In the genomic region with DNA sequence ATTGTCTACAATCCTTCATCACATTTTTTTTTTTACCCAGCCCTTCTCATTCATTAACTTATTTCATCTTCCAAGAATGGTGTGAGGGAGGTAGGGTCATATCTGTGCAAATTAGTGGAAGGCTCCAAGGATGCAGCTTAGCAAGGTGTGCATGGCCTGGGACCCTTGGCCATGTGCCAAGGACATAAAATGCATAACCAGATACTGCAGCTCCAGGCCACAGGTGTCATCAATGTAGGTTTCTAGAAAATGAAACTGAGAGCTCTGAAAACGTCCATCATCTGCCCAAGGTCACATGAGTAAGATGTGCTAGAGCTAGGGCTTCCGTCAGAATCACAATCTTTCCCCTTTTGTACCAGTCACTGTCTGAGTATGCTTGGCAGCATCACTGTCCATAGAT, we compare ENCODE assay signal across 32 cellular contexts. TPM values are rescaled to one million over a fixed set of nuclear protein-coding genes. Genes with fewer than 3 reads are reported as not detected.
DNase-seq lines count a peak whose midpoint lies in the region; ATAC-seq, FAIRE-seq and TF ChIP-seq lines count a peak whose summit lies in the region.
"Had no signal": no experiment of that assay in that cellular context is flagged by ENCODE, and none has a peak within 500 bp of the region (broad histone marks: within the 10 kb centered on the region; RNA-seq: fewer than 3 reads in every experiment).

No MANE protein-coding gene starts in this region.

- no peak overlapping the region for H4K5ac ChIP-seq in IMR-90 (ENCODE audit: low read depth, low read length)

- H2BK20ac ChIP-seq in IMR-90 (ENCODE audit: low read depth, low read length): no peak overlapping the region

- H3K9ac ChIP-seq in IMR-90 (ENCODE audit: low read depth, low read length): no peak overlapping the region
- no peak overlapping the region for H3K9ac ChIP-seq in kidney (ENCODE audit: low read length in 2 of 2)

- dilution Hi-C loops in IMR-90 (cut with HindIII; ENCODE audit: low sequenced_read_pairs, unreplicated experiment): no loop called here

- DNase-seq in NCI-H510A treated with DMSO at 0.1 percent for 48 hours (lab: John Stamatoyannopoulos, UW): peak; percentile 47
- DNase-seq in NCI-H510A (lab: John Stamatoyannopoulos, UW): no peak
- DNase-seq in IMR-90: no peak
- DNase-seq in pons (ENCODE audit: low spot score): peak; percentile 1
- DNase-seq in kidney: no peak
- DNase-seq in effector CD4-positive, alpha-beta T cell: no peak
- DNase-seq: activated CD4-positive, alpha-beta T cell treated with anti-CD3 and anti-CD28 coated beads for 4 hours; activated CD8-positive, alpha-beta memory T cell treated with anti-CD3 and anti-CD28 coated beads for 24 hours; activated naive CD4-positive, alpha-beta T cell treated with Interleukin-2 at 50 U/mL for 16 hours; activated T-cell treated with anti-CD3 and anti-CD28 coated beads, Interleukin-2, amount 50 U/mL, for 4 hours; amygdala; CD8-positive, alpha-beta T cell; effector memory CD4-positive, alpha-beta T cell; foreskin keratinocyte; immature natural killer cell; left ventricle myocardium superior; naive B cell; NCI-H1092 treated with DMSO at 0.1 percent for 48 hours; NCI-H2081; NCI-H446 treated with DMSO at 0.1 percent for 48 hours; stimulated activated CD4-positive, alpha-beta T cell treated with anti-CD3 and anti-CD28 coated beads, Interleukin-1b, Interleukin-23, amount 100 ng/mL, for 48 hours had no signal

- no peak overlapping the region for H2BK15ac ChIP-seq in IMR-90 (ENCODE audit: low read depth, low read length)

- no peak overlapping the region for H3K4me2 ChIP-seq in IMR-90 (ENCODE audit: low read depth, low read length)

- no peaks in the 10 kb centered on the region for H3K36me3 ChIP-seq in IMR-90 (ENCODE audit: control insufficient read depth, insufficient read depth, low read length)
- H3K36me3 ChIP-seq in kidney (ENCODE audit: control insufficient read depth in 1 of 2, insufficient read depth in 2 of 2, low read length in 2 of 2): no peaks in the 10 kb centered on the region
- H3K36me3 ChIP-seq: breast epithelium had no signal

- H2AK9ac ChIP-seq in IMR-90 (replicated peaks; ENCODE audit: low read depth, low read length, poor library complexity): no peak overlapping the region

- in situ Hi-C loops in IMR-90 (cut with MboI; ENCODE audit: low sequenced_read_pairs): no loop called here

- no peak overlapping the region for H3K14ac ChIP-seq in IMR-90 (replicated peaks; ENCODE audit: low read depth, low read length)

- H2BK5ac ChIP-seq in IMR-90 (ENCODE audit: low read depth, low read length, poor library complexity, severe bottlenecking): no peak overlapping the region

- H3K9me3 ChIP-seq in IMR-90 (ENCODE audit: control insufficient read depth, insufficient read depth, low read length): no peaks in the 10 kb centered on the region
- H3K9me3 ChIP-seq in kidney (ENCODE audit: control insufficient read depth in 1 of 2, low read length in 2 of 2): no peaks in the 10 kb centered on the region
- H3K9me3 ChIP-seq: breast epithelium had no signal

- no peak overlapping the region for H3K23ac ChIP-seq in IMR-90 (ENCODE audit: low read depth, low read length)

- H2AK5ac ChIP-seq in IMR-90 (ENCODE audit: low read depth, low read length): no peak overlapping the region

- peaks cover 2% of the 10 kb centered on the region for H3K27me3 ChIP-seq in IMR-90 (ENCODE audit: control insufficient read depth, insufficient read depth, low read length)
- H3K27me3 ChIP-seq: breast epithelium, foreskin keratinocyte had no signal

- ATAC-seq in GM21367 (IDR thresholded peaks at IDR 0.05; ENCODE audit: unreplicated experiment): peak; percentile 74
- no peak for ATAC-seq in IMR-90 (ENCODE audit: low read depth)
- ATAC-seq in HG02840 (IDR thresholded peaks at IDR 0.05; ENCODE audit: low FRiP score, unreplicated experiment): no peak
- ATAC-seq: activated T-cell treated with anti-CD3 and anti-CD28 coated beads, Interleukin-2, amount 50 U/mL, for 4 hours; CD8-positive, alpha-beta T cell; foreskin keratinocyte; left ventricle myocardium superior had no signal

- no peaks in the 10 kb centered on the region for H4K20me1 ChIP-seq in IMR-90 (ENCODE audit: insufficient read depth, low read length)

- TF ChIP-seq POLR2A in IMR-90 (IDR thresholded peaks at IDR 0.05; ENCODE audit: low read depth, low read length): no peak

- no peaks in the 10 kb centered on the region for H3K4me1 ChIP-seq in IMR-90 (ENCODE audit: control insufficient read depth, insufficient read depth, low read length)
- no peaks in the 10 kb centered on the region for H3K4me1 ChIP-seq in kidney (ENCODE audit: control insufficient read depth in 1 of 2, insufficient read depth in 1 of 2, low read depth in 1 of 2, low read length in 2 of 2)
- H3K4me1 ChIP-seq: breast epithelium, foreskin keratinocyte had no signal

- H3K4me3 ChIP-seq in IMR-90 (ENCODE audit: insufficient read depth, low read depth, low read length) (no peak overlapping the region), kidney (ENCODE audit: low read length in 2 of 2) (no peak overlapping the region)
- H3K4me3 ChIP-seq: breast epithelium, skin epidermis had no signal

- H3K9me1 ChIP-seq in IMR-90 (ENCODE audit: insufficient read depth, low read length): no peaks in the 10 kb centered on the region

- H3K4ac ChIP-seq in IMR-90 (ENCODE audit: low read depth, low read length): no peak overlapping the region

- no peak overlapping the region for H3K18ac ChIP-seq in IMR-90 (ENCODE audit: low read depth, low read length)

- POLR2A ChIA-PET in IMR-90 (lab: Charles Lee; ENCODE audit: unreplicated experiment): no interaction called here

- CTCF ChIA-PET in IMR-90 (lab: Yijun Ruan, JAX): no interaction called here

- TF ChIP-seq CTCF in IMR-90 (conservative IDR thresholded peaks at IDR 0.05; ENCODE audit: low read depth, low read length) (no peak), kidney (IDR thresholded peaks at IDR 0.05; ENCODE audit: borderline replicate concordance, extremely low read depth, insufficient read depth) (no peak)

- FAIRE-seq in kidney (lab: Jason Lieb, UNC): no peak
- FAIRE-seq: A204.1, colon, H1 had no signal

- intact Hi-C loops in IMR-90 (cut with micrococcal nuclease) (no loop called here), kidney (cut with DNase I) (no loop called here)

- no peak overlapping the region for H3K27ac ChIP-seq in IMR-90 (ENCODE audit: insufficient read depth, low read length)
- H3K27ac ChIP-seq in kidney (ENCODE audit: low read depth in 2 of 2, low read length in 2 of 2): no peak overlapping the region
- H3K27ac ChIP-seq: breast epithelium, foreskin keratinocyte, RWPE1, skin epidermis had no signal

- H3K56ac ChIP-seq in IMR-90 (ENCODE audit: extremely low read depth, insufficient read depth, low read length): no peak overlapping the region

- H4K91ac ChIP-seq in IMR-90 (ENCODE audit: insufficient read depth, low read depth, low read length): no peak overlapping the region

- H3K79me1 ChIP-seq in IMR-90 (ENCODE audit: low read depth in 1 of 2, low read length in 2 of 2): no peaks in the 10 kb centered on the region

- H4K8ac ChIP-seq in IMR-90 (ENCODE audit: low read depth in 2 of 2, low read length in 2 of 2): no peak overlapping the region

- BruUV-seq in IMR-90 (replicated peaks; lab: Mats Ljungman, UMichigan): no TSS peak

- peak overlapping the region; percentile 7 for H2AFZ ChIP-seq in IMR-90 (replicated peaks; ENCODE audit: low read length, poor library complexity)

- TF ChIP-seq RAD21 in IMR-90 (IDR thresholded peaks at IDR 0.05; ENCODE audit: low read length): no peak

- WGBS in IMR-90 (ENCODE audit: extremely low coverage in 2 of 2, insufficient read length in 1 of 2), 2 experiments: no CpG with 5 or more reads among the region's 2 CpGs

- no peak overlapping the region for H2BK120ac ChIP-seq in IMR-90 (ENCODE audit: low read depth, low read length)

TF ChIP-seq in IMR-90, 13 proteins besides CTCF, POLR2A, EP300 and RAD21 (continues in another document):
- TF ChIP-seq RCOR1 (IDR thresholded peaks at IDR 0.05; ENCODE audit: insufficient replicate concordance, low read length) (no peak), CEBPB (IDR thresholded peaks at IDR 0.05; ENCODE audit: low read depth, low read length) (no peak), MXI1 (IDR thresholded peaks at IDR 0.05; ENCODE audit: borderline replicate concordance, low read depth, low read length) (no peak), RFX5 (IDR thresholded peaks at IDR 0.05; ENCODE audit: low read depth, low read length) (no peak), FOS (IDR thresholded peaks at IDR 0.05; ENCODE audit: low read depth, low read length) (no peak), NFE2L2 (IDR thresholded peaks at IDR 0.05; ENCODE audit: low read depth, low read length) (no peak), BHLHE40 (IDR thresholded peaks at IDR 0.05; ENCODE audit: low read depth, low read length) (no peak)
- TF ChIP-seq, protein P1, sequence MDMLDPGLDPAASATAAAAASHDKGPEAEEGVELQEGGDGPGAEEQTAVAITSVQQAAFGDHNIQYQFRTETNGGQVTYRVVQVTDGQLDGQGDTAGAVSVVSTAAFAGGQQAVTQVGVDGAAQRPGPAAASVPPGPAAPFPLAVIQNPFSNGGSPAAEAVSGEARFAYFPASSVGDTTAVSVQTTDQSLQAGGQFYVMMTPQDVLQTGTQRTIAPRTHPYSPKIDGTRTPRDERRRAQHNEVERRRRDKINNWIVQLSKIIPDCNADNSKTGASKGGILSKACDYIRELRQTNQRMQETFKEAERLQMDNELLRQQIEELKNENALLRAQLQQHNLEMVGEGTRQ (IDR thresholded peaks at IDR 0.05; ENCODE audit: low read depth, low read length): no peak
- TF ChIP-seq, protein P2, sequence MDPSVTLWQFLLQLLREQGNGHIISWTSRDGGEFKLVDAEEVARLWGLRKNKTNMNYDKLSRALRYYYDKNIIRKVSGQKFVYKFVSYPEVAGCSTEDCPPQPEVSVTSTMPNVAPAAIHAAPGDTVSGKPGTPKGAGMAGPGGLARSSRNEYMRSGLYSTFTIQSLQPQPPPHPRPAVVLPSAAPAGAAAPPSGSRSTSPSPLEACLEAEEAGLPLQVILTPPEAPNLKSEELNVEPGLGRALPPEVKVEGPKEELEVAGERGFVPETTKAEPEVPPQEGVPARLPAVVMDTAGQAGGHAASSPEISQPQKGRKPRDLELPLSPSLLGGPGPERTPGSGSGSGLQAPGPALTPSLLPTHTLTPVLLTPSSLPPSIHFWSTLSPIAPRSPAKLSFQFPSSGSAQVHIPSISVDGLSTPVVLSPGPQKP (IDR thresholded peaks at IDR 0.05; ENCODE audit: borderline replicate concordance, low read depth, low read length): no peak

RNA-seq across cellular contexts. Expression of a gene that starts 29.8 kb away (rescaled TPM):
- not detected in 2 replicates for total RNA-seq in IMR-90 (2012; rRNA removed)
- not detected in 2 replicates for polyA plus RNA-seq in IMR-90 (2012; rRNA removed)
- polyA plus RNA-seq in IMR-90 (2012; cell fraction: cytosol; rRNA removed): not detected in 2 replicates
- polyA plus RNA-seq in IMR-90 (2012; cell fraction: nucleus; rRNA removed; ENCODE audit: low replicate concordance): 0.06 and 0.09 TPM in 2 replicates
- 0.60 TPM for total RNA-seq in kidney
- polyA plus RNA-seq in kidney (ENCODE audit: insufficient read depth, low read depth, low replicate concordance): 0.19 TPM
- total RNA-seq: G401, H1 had no signal
- polyA plus RNA-seq: immature natural killer cell had no signal

RNA-seq across cellular contexts. Expression of a gene that starts 57.8 kb away (rescaled TPM):
- total RNA-seq in IMR-90 (2012; rRNA removed) (not detected in 2 replicates), kidney (0.31 TPM)
- polyA plus RNA-seq in IMR-90 (2012; rRNA removed) (not detected in 2 replicates), kidney (ENCODE audit: insufficient read depth, low read depth, low replicate concordance) (0.47 TPM)
- not detected in 2 replicates for polyA plus RNA-seq in IMR-90 (2012; cell fraction: cytosol; rRNA removed)
- not detected in 2 replicates for polyA plus RNA-seq in IMR-90 (2012; cell fraction: nucleus; rRNA removed; ENCODE audit: low replicate concordance)
- total RNA-seq: activated T-cell treated with anti-CD3 and anti-CD28 coated beads, Interleukin-2, amount 50 U/mL, for 4 hours; CD8-positive, alpha-beta T cell; G401; left ventricle myocardium superior; renal cortical epithelial cell; subcutaneous adipose tissue had no signal
- polyA plus RNA-seq: immature natural killer cell had no signal

Comparison
In these comparisons a context has a peak if more than half of its experiments do, and no peak if none do; other contexts are left out.
1. DNase-seq: peak in NCI-H510A treated with DMSO at 0.1 percent for 48 hours (single experiment) and pons (single experiment); none in NCI-H510A (single experiment), IMR-90 (single experiment), kidney (single experiment) and effector CD4-positive, alpha-beta T cell (single experiment).